In genomic region chr6:52516269-52516668, GRCh38 we compare ENCODE assay signal across 17 cellular contexts.
"Had no signal": no experiment of that assay in that cellular context is flagged by ENCODE, and none has a peak within 500 bp of the region (broad histone marks: within the 10 kb centered on the region; RNA-seq: fewer than 3 reads in every experiment).

No MANE protein-coding gene starts in this region.

- H3K27ac ChIP-seq: pancreas had no signal

- H3K36me3 ChIP-seq: breast epithelium, pancreas had no signal

- H3K9me3 Mint-ChIP-seq: activated naive CD4-positive, alpha-beta T cell treated with anti-CD3 and anti-CD28 coated beads, Interleukin-2, amount 50 U/mL, for 72 hours; memory B cell; stimulated activated naive CD8-positive, alpha-beta T cell treated with anti-CD3 and anti-CD28 coated beads, Interleukin-15, amount 100 ng/mL, for 72 hours; T-helper 1 cell treated with Interleukin-12 subunit alpha and Interleukin-12 subunit beta and Interleukin-4 antibody, amounts not matched to agents 30 μg/mL and 1 μg/mL, for 36 hours; WTC11 had no signal

- H3K4me1 Mint-ChIP-seq: memory B cell had no signal

- H3K27me3 Mint-ChIP-seq: memory B cell; stimulated activated naive CD8-positive, alpha-beta T cell treated with anti-CD3 and anti-CD28 coated beads, Interleukin-15, amount 100 ng/mL, for 72 hours had no signal

- H3K27ac Mint-ChIP-seq: activated naive CD4-positive, alpha-beta T cell treated with anti-CD3 and anti-CD28 coated beads, Interleukin-2, amount 50 U/mL, for 72 hours; memory B cell; T-helper 1 cell treated with Interleukin-12 subunit alpha and Interleukin-12 subunit beta and Interleukin-4 antibody, amounts not matched to agents 30 μg/mL and 1 μg/mL, for 36 hours had no signal

- H3K9me3 ChIP-seq: breast epithelium, heart left ventricle, left ventricle myocardium inferior, pancreas, thoracic aorta had no signal

- DNase-seq: activated CD4-positive, alpha-beta T cell treated with anti-CD3 and anti-CD28 coated beads for 48 hours; activated effector memory CD4-positive, alpha-beta T cell treated with Interleukin-2 at 50 U/mL for 16 hours; activated T-cell treated with anti-CD3 and anti-CD28 coated beads, Interleukin-2, amount 50 U/mL, for 1 hour; anterior cingulate cortex; heart left ventricle; left ventricle myocardium inferior; pancreas; retina; stimulated activated CD4-positive, alpha-beta T cell treated with anti-CD3 and anti-CD28 coated beads, Interleukin-15, amount 100 ng/mL, for 24 hours; stimulated activated CD4-positive, alpha-beta T cell treated with anti-CD3 and anti-CD28 coated beads, Interleukin-4, amount 100 ng/mL, for 4 hours; stimulated activated naive CD8-positive, alpha-beta T cell treated with anti-CD3 and anti-CD28 coated beads, Interleukin-15, amount 100 ng/mL, for 72 hours had no signal

- H3K27me3 ChIP-seq: breast epithelium, heart left ventricle, pancreas had no signal

- H3K36me3 Mint-ChIP-seq: activated naive CD4-positive, alpha-beta T cell treated with anti-CD3 and anti-CD28 coated beads, Interleukin-2, amount 50 U/mL, for 72 hours had no signal

- ATAC-seq: activated naive CD4-positive, alpha-beta T cell treated with anti-CD3 and anti-CD28 coated beads, Interleukin-2, amount 50 U/mL, for 72 hours; heart left ventricle; pancreas; WTC11 had no signal

- H3K4me3 Mint-ChIP-seq: memory B cell; stimulated activated naive CD8-positive, alpha-beta T cell treated with anti-CD3 and anti-CD28 coated beads, Interleukin-15, amount 100 ng/mL, for 72 hours; T-helper 1 cell treated with Interleukin-12 subunit alpha and Interleukin-12 subunit beta and Interleukin-4 antibody, amounts not matched to agents 30 μg/mL and 1 μg/mL, for 36 hours; WTC11 had no signal

- H3K4me3 ChIP-seq: breast epithelium, heart left ventricle, left ventricle myocardium inferior, pancreas, thoracic aorta had no signal
